In the genomic region with DNA sequence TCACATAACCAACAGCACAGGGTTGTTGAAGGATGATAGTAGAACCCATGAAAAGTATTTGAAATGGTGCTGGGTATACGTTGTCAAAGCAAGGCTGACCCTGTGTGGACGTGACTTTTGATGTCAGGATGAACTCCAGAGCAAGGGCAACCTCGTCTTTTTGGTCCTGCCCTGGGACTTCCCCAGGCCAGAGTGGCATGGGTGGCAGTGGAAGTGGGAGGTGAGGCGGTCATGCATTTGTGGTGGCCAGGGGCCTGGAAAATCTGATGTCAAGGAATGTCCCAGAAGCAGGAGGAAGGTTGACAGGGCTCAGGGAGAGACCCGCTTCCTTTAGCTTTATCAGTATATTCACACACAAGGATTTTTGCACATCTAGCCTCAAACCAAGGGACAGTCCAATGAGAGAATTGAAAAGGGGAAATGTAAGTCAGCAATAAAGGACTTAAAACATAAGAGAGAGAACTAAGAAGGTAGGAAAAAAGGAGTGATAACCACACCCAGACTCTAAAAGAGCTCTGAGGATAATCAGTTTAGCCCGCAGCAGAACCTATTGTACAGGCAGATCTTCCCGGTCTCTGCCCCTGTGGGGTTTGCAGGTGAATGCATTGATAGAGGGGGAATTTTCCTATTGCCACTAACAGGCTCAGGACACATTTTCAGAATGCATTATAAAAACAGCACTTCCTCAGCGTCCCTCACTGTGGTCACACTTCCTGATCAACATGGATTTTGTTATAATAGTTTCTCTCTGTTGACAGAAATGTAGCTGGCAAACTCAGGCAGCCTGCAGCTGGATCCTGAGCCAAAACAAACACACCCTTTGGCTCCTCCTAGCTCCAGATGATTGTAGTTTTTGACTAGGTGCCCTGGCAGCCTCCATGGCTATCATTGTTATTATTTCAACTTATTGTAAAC, we compare ENCODE assay signal across 9 cellular contexts.
DNase-seq lines count a peak whose midpoint lies in the region; ATAC-seq and TF ChIP-seq lines count a peak whose summit lies in the region.
"Had no signal": no experiment of that assay in that cellular context is flagged by ENCODE, and none has a peak within 500 bp of the region (broad histone marks: within the 10 kb centered on the region; RNA-seq: fewer than 3 reads in every experiment).

No MANE protein-coding gene starts in this region.

- no peak overlapping the region for H3K27ac Mint-ChIP-seq in activated CD8-positive, alpha-beta memory T cell treated with anti-CD3 and anti-CD28 coated beads, Interleukin-2, amount 10 ng/mL, durations not matched to agents 7 days and 5 days

- H3K27me3 Mint-ChIP-seq in activated CD8-positive, alpha-beta memory T cell treated with anti-CD3 and anti-CD28 coated beads, Interleukin-2, amount 10 ng/mL, durations not matched to agents 7 days and 5 days, result no peaks in the 10 kb centered on the region

- no peaks in the 10 kb centered on the region for H3K27me3 ChIP-seq in psoas muscle (ENCODE audit: insufficient read depth in 3 of 3, low read length in 2 of 3)

- CTCF ChIA-PET in activated CD8-positive, alpha-beta memory T cell treated with anti-CD3 and anti-CD28 coated beads, Interleukin-2, amount 10 ng/mL, durations not matched to agents 7 days and 5 days (lab: Charles Lee), result no interaction called here

- H3K36me3 Mint-ChIP-seq in activated CD8-positive, alpha-beta memory T cell treated with anti-CD3 and anti-CD28 coated beads, Interleukin-2, amount 10 ng/mL, durations not matched to agents 7 days and 5 days, result no peaks in the 10 kb centered on the region

- peaks cover 9% of the 10 kb centered on the region for H3K9me3 Mint-ChIP-seq in activated CD8-positive, alpha-beta memory T cell treated with anti-CD3 and anti-CD28 coated beads, Interleukin-2, amount 10 ng/mL, durations not matched to agents 7 days and 5 days (ENCODE audit: low read depth)

- H3K4me3 ChIP-seq in psoas muscle, result peak overlapping the region; percentile 42
- H3K4me3 ChIP-seq: HAP-1 had no signal

- TF ChIP-seq CTCF in psoas muscle (IDR thresholded peaks at IDR 0.05), result peak; percentile 22

- DNase-seq in EL (peak; percentile 49), NCI-H748 (lab: John Stamatoyannopoulos, UW; ENCODE audit: unreplicated experiment) (peak; percentile 96), psoas muscle (no peak), NOMO-1 (lab: John Stamatoyannopoulos, UW; ENCODE audit: unreplicated experiment in 2 of 2) (no peak), RPMI8226 (no peak)
- DNase-seq in activated CD8-positive, alpha-beta memory T cell treated with anti-CD3 and anti-CD28 coated beads, Interleukin-2, amount 10 ng/mL, durations not matched to agents 7 days and 5 days, result no peak

- H3K4me1 ChIP-seq in psoas muscle, result peaks cover 42% of the 10 kb centered on the region

- WGBS in psoas muscle, 3 donors, result 46 to 49% (median 47%) methylated on average over 8 of the region's 8 CpGs

- H3K4me3 Mint-ChIP-seq in activated CD8-positive, alpha-beta memory T cell treated with anti-CD3 and anti-CD28 coated beads, Interleukin-2, amount 10 ng/mL, durations not matched to agents 7 days and 5 days, result no peak overlapping the region

- peak overlapping the region; percentile 31 for H3K27ac ChIP-seq in psoas muscle

- H3K4me1 Mint-ChIP-seq in activated CD8-positive, alpha-beta memory T cell treated with anti-CD3 and anti-CD28 coated beads, Interleukin-2, amount 10 ng/mL, durations not matched to agents 7 days and 5 days, result no peaks in the 10 kb centered on the region

- H3K36me3 ChIP-seq in psoas muscle (ENCODE audit: insufficient read depth in 1 of 2, low read depth in 1 of 2), result no peaks in the 10 kb centered on the region
- H3K36me3 ChIP-seq: HAP-1 had no signal

- ATAC-seq in esophagus mucosa (peak; percentile 67), psoas muscle (peak in 3 of 4 donors; percentile 37 to 79 (median 63)), HG02884 (IDR thresholded peaks at IDR 0.05; ENCODE audit: unreplicated experiment) (no peak)
- no peak for ATAC-seq in activated CD8-positive, alpha-beta memory T cell treated with anti-CD3 and anti-CD28 coated beads, Interleukin-2, amount 10 ng/mL, durations not matched to agents 7 days and 5 days

- intact Hi-C loops in psoas muscle (cut with DNase I), result no loop called here

- H3K9me3 ChIP-seq in psoas muscle, result no peaks in the 10 kb centered on the region
- H3K9me3 ChIP-seq: HAP-1 had no signal

Comparison
In these comparisons a context has a peak if more than half of its experiments do, and no peak if none do; other contexts are left out.
1. DNase-seq: peak in EL (single experiment) and NCI-H748 (single experiment); none in psoas muscle (0 of 2), NOMO-1 (0 of 2), activated CD8-positive, alpha-beta memory T cell treated with anti-CD3 and anti-CD28 coated beads, Interleukin-2, amount 10 ng/mL, durations not matched to agents 7 days and 5 days (single experiment) and RPMI8226 (single experiment).
2. ATAC-seq: peak in esophagus mucosa (single experiment) and psoas muscle (3 of 4); none in activated CD8-positive, alpha-beta memory T cell treated with anti-CD3 and anti-CD28 coated beads, Interleukin-2, amount 10 ng/mL, durations not matched to agents 7 days and 5 days (single experiment) and HG02884 (single experiment).